ENCODE assay signal across 8 cellular contexts in the genomic region with DNA sequence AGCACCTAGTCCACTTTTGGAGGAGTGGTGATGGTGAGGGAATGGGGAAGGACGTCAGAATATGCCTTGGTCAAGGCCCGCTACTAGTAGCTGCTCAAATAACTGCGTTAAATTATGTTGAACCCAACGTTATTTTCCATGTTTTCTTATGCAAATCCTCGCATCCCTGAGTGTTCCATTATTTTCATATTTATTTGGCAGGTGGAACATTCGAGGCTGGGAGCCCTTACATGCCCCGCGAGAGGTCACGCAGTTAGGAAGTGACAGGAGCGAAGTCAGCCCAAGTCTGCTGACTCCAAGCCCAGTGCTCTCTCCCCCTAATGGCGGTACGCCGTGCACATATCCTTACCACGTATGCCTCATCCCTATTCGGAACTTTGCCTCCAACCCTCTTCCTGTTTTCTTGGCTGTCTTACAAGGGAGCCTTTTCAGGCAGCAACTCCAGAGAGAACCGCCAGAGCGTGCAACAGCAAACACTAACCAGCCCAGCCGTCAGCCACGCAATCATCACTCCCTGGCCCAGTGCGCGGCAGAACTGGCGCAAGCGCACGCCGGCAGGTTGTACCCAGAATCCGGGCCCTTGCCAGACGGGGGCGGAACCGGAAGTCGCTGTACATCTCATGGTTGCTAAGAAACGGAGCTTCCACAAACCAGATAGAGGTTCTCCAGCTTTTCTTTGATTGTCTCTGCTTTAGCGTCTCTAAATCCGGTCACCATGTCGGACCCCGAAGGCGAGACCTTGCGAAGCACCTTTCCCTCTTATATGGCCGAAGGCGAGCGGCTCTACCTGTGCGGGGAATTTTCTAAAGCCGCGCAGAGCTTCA. TPM values are rescaled to one million over a fixed set of nuclear protein-coding genes. Genes with fewer than 3 reads are reported as not detected.
DNase-seq lines count a peak whose midpoint lies in the region; ATAC-seq and TF ChIP-seq lines count a peak whose summit lies in the region.

TSS of gene ODAD4 (plus strand) at position 609 of the 824 bp plus-strand sequence. CDS start at position 716, 107 bp downstream.

- H3K4me1 ChIP-seq in GM23338 (ENCODE audit: insufficient read depth): peaks cover 6% of the 10 kb centered on the region; the same call in 1 of the 2 replicates

- H3K9me2 ChIP-seq in GM23338 (ENCODE audit: insufficient read depth): no peaks in the 10 kb centered on the region

- H3K27ac Mint-ChIP-seq in GM23338 (peak within 1 kb of the TSS; percentile 75), natural killer cell (peak within 1 kb of the TSS; percentile 97)
- H3K27ac Mint-ChIP-seq in activated T-helper 17 cell treated with anti-CD3 and anti-CD28 coated beads, Interleukin-2, amount 50 U/mL, for 72 hours: peak within 1 kb of the TSS; percentile 91

- no peaks in the 10 kb centered on the region for H3K36me3 Mint-ChIP-seq in GM23338 (ENCODE audit: low read depth)
- H3K36me3 Mint-ChIP-seq in activated T-helper 17 cell treated with anti-CD3 and anti-CD28 coated beads, Interleukin-2, amount 50 U/mL, for 72 hours (ENCODE audit: low read depth): peaks cover 6% of the 10 kb centered on the region
- no peaks in the 10 kb centered on the region for H3K36me3 Mint-ChIP-seq in natural killer cell

- H3K36me3 ChIP-seq in GM23338 (ENCODE audit: insufficient read depth): no peaks in the 10 kb centered on the region

- no peaks in the 10 kb centered on the region; the same call in 2 of the 3 replicates for H3K9me3 Mint-ChIP-seq in GM23338
- H3K9me3 Mint-ChIP-seq in activated T-helper 17 cell treated with anti-CD3 and anti-CD28 coated beads, Interleukin-2, amount 50 U/mL, for 72 hours: no peaks in the 10 kb centered on the region
- H3K9me3 Mint-ChIP-seq in natural killer cell: no peaks in the 10 kb centered on the region

- ATAC-seq in GM23338 (peak; percentile 99), natural killer cell (peak; percentile 98 to 100 (median 98))
- ATAC-seq in activated T-helper 17 cell treated with anti-CD3 and anti-CD28 coated beads, Interleukin-2, amount 50 U/mL, for 72 hours (replicated peaks): peak; percentile 98

- peak; percentile 30 to 37; a peak in 3 of 4 replicates for TF ChIP-seq CTCF in GM23338 (conservative IDR thresholded peaks at IDR 0.05; ENCODE audit: low read depth in 2 of 2)
- TF ChIP-seq CTCF in natural killer cell (IDR thresholded peaks at IDR 0.05): peak; percentile 19

- H3K4me3 Mint-ChIP-seq in GM23338: peak within 1 kb of the TSS; percentile 89
- H3K4me3 Mint-ChIP-seq in activated T-helper 17 cell treated with anti-CD3 and anti-CD28 coated beads, Interleukin-2, amount 50 U/mL, for 72 hours: peak within 1 kb of the TSS; percentile 87
- H3K4me3 Mint-ChIP-seq in natural killer cell: peak within 1 kb of the TSS; percentile 99

- peaks cover 14% of the 10 kb centered on the region for H3K4me1 Mint-ChIP-seq in GM23338
- peaks cover 7% of the 10 kb centered on the region for H3K4me1 Mint-ChIP-seq in activated T-helper 17 cell treated with anti-CD3 and anti-CD28 coated beads, Interleukin-2, amount 50 U/mL, for 72 hours
- H3K4me1 Mint-ChIP-seq in natural killer cell: peaks cover 18 to 24% of the 10 kb centered on the region in 2 donors

- peak within 1 kb of the TSS; percentile 70 for H2AFZ ChIP-seq in GM23338

- intact Hi-C loops in natural killer cell (cut with micrococcal nuclease): loop anchor here (1.0 kb wide), 1 partner anchor 11 kb away; no protein-coding TSS in a partner anchor

- H3K27me3 ChIP-seq in GM23338 (ENCODE audit: insufficient read depth): no peaks in the 10 kb centered on the region

- H3K4me3 ChIP-seq in GM23338: peak within 1 kb of the TSS; percentile 64

- H4K20me1 ChIP-seq in GM23338 (replicated peaks; ENCODE audit: insufficient read depth): no peaks in the 10 kb centered on the region; the same call in 1 of the 2 replicates

- H3K27ac ChIP-seq in GM23338 (ENCODE audit: low read depth): peak within 1 kb of the TSS; percentile 27; the same call in 1 of the 2 replicates

- H3F3A ChIP-seq in GM23338 (replicated peaks; ENCODE audit: low read depth): peaks cover 3% of the 10 kb centered on the region; the same call in 1 of the 2 replicates

- peak within 1 kb of the TSS; percentile 77 for H3K4me2 ChIP-seq in GM23338

- H3K27me3 Mint-ChIP-seq in GM23338 (ENCODE audit: insufficient read depth, low read depth, poor library complexity) (peaks cover 19% of the 10 kb centered on the region), natural killer cell (ENCODE audit: low read depth in 2 of 2) (no peaks in the 10 kb centered on the region)
- H3K27me3 Mint-ChIP-seq in activated T-helper 17 cell treated with anti-CD3 and anti-CD28 coated beads, Interleukin-2, amount 50 U/mL, for 72 hours: no peaks in the 10 kb centered on the region

- peak; percentile 99 for DNase-seq in EH (ENCODE audit: low read depth)
- DNase-seq in GM23338 (ENCODE audit: low spot score): peak; percentile 99
- peak; percentile 96 for DNase-seq in LHCN-M2 (ENCODE audit: low read depth)
- peak; percentile 96 for DNase-seq in RPMI7951 (ENCODE audit: low read depth)
- DNase-seq in fibroblast of peridontal ligament (ENCODE audit: extremely low read depth): peak; percentile 97
- peak; percentile 92 for DNase-seq in natural killer cell
- DNase-seq in stimulated activated naive CD4-positive, alpha-beta T cell (lab: John Stamatoyannopoulos, UW): peak; percentile 90 to 96 (median 95)

- H3K79me2 ChIP-seq in GM23338 (replicated peaks; ENCODE audit: insufficient read depth): no peaks in the 10 kb centered on the region; the same call in 1 of the 2 replicates

TF ChIP-seq in GM23338, 12 proteins besides CTCF, POLR2A, EP300 and RAD21:
- TF ChIP-seq EZH2 (IDR thresholded peaks at IDR 0.05; ENCODE audit: low read depth, unreplicated experiment) (no peak), CREB1 (CRISPR knock-in tag; IDR thresholded peaks at IDR 0.05; ENCODE audit: low read depth) (0 out of 2 replicates have a peak, but pooled peaks have one; percentile 38), STAT1 (IDR thresholded peaks at IDR 0.05; ENCODE audit: unreplicated experiment) (peak; percentile 62), POLR2AphosphoS5 (IDR thresholded peaks at IDR 0.05; ENCODE audit: low read depth) (peak; percentile 97), REST (IDR thresholded peaks at IDR 0.05; ENCODE audit: unreplicated experiment) (no peak), EZH2phosphoT487 (IDR thresholded peaks at IDR 0.05; ENCODE audit: unreplicated experiment) (no peak)
- TF ChIP-seq, protein P1, sequence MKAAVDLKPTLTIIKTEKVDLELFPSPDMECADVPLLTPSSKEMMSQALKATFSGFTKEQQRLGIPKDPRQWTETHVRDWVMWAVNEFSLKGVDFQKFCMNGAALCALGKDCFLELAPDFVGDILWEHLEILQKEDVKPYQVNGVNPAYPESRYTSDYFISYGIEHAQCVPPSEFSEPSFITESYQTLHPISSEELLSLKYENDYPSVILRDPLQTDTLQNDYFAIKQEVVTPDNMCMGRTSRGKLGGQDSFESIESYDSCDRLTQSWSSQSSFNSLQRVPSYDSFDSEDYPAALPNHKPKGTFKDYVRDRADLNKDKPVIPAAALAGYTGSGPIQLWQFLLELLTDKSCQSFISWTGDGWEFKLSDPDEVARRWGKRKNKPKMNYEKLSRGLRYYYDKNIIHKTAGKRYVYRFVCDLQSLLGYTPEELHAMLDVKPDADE (IDR thresholded peaks at IDR 0.05): 0 out of 2 replicates have a peak, but pooled peaks have one; percentile 44

RNA-seq across cellular contexts. Expression of gene ODAD4, which starts in this region (rescaled TPM):
- 0.12 and 1.8 TPM in 2 replicates for total RNA-seq in GM23338 (2014; rRNA removed; shearing (Covaris generic))
- polyA plus RNA-seq in GM23338 (2016; fragmentation: Nextera tagmentation; extraction: Ambion mirVana): 0.54 and 1.7 TPM in 2 replicates
- total RNA-seq in LHCN-M2 (2014; rRNA removed) (0.19 and 0.86 TPM in 2 replicates), natural killer cell (1 to 10 TPM in 1 of 3 donors, under 1 TPM in 2; 0.70 to 2.9 (median 0.95) TPM)
- polyA plus RNA-seq in LHCN-M2 (2012): 1.4 TPM
- total RNA-seq in RPMI7951 (2014; rRNA removed; shearing (Covaris generic)): 0.78 and 1.9 TPM in 2 replicates
- under 1 TPM; 0.63 to 0.93 TPM for total RNA-seq in activated T-helper 17 cell treated with anti-CD3 and anti-CD28 coated beads, Interleukin-2, amount 50 U/mL, for 72 hours

Comparison
In these comparisons a context has a peak if more than half of its experiments do, and no peak if none do; other contexts are left out.
1. Peak in every context shown above with its lines: DNase-seq, ATAC-seq, H3K4me3 ChIP-seq and H3K27ac ChIP-seq.
2. Peak in ATAC-seq in activated T-helper 17 cell treated with anti-CD3 and anti-CD28 coated beads, Interleukin-2, amount 50 U/mL, for 72 hours; RNA of the gene not detected or under 1 TPM.